In genomic region chr1:183273984-183274383, GRCh38 we compare ENCODE assay signal across 7 cellular contexts.
DNase-seq lines count a peak whose midpoint lies in the region; ATAC-seq, FAIRE-seq and TF ChIP-seq lines count a peak whose summit lies in the region.
"Not testable (repeated sequence)": the region's sequence is repeated elsewhere in the genome, so short reads cannot be mapped to it uniquely, and the experiment has no call there.

No MANE protein-coding gene starts in this region.

- not testable (repeated sequence) for H2AK5ac ChIP-seq in trophoblast cell (ENCODE audit: low read length)

- H3K27me3 Mint-ChIP-seq in HFFc6 (ENCODE audit: insufficient read depth): not testable (repeated sequence)
- peaks cover 19% of the 10 kb centered on the region for H3K27me3 Mint-ChIP-seq in endodermal cell (ENCODE audit: insufficient read depth)

- H3K23ac ChIP-seq in trophoblast cell (ENCODE audit: low read length): not testable (repeated sequence)

- TF ChIP-seq RAD21 in GM12878 (IDR thresholded peaks at IDR 0.05; ENCODE audit: insufficient read depth, low read depth, low read length): not testable (repeated sequence)

- not testable (repeated sequence) for H3K4me1 ChIP-seq in GM12878 (ENCODE audit: control insufficient read depth, insufficient read depth, low read length); stomach
- H3K4me1 ChIP-seq in endodermal cell (ENCODE audit: control insufficient read depth, insufficient read depth, low read length): peaks cover 16% of the 10 kb centered on the region
- H3K4me1 ChIP-seq in right atrium auricular region: peaks cover 0 to 33% of the 10 kb centered on the region in 2 donors
- H3K4me1 ChIP-seq in trophoblast cell (ENCODE audit: control insufficient read depth in 1 of 2, insufficient read depth in 2 of 2, low read length in 2 of 2): peaks cover 31 to 48% of the 10 kb centered on the region in 2 experiments

- BruUV-seq in GM12878 (replicated peaks; lab: Mats Ljungman, UMichigan): not testable (repeated sequence)

- H2AFZ ChIP-seq in GM12878 (ENCODE audit: control insufficient read depth, low read depth, low read length); trophoblast cell (ENCODE audit: insufficient read depth, low read length, poor library complexity): not testable (repeated sequence)

- H2BK12ac ChIP-seq in trophoblast cell (ENCODE audit: low read length): not testable (repeated sequence)

- ATAC-seq in GM12878: not testable (repeated sequence)

- H4K20me1 ChIP-seq in GM12878 (ENCODE audit: control insufficient read depth, insufficient read depth): not testable (repeated sequence)

- not testable (repeated sequence) for H3K9me3 ChIP-seq in GM12878 (replicated peaks; ENCODE audit: control insufficient read depth, insufficient read depth, low read length); endodermal cell (ENCODE audit: control insufficient read depth, low read length); right atrium auricular region; trophoblast cell (ENCODE audit: insufficient read depth, low read depth, low read length); stomach

- H3K27ac ChIP-seq in RWPE1 (peak overlapping the region; percentile 32; the same call in 1 of the 2 replicates), trophoblast cell (ENCODE audit: low read depth, low read length) (peak overlapping the region; percentile 61)
- not testable (repeated sequence) for H3K27ac ChIP-seq in GM12878 (ENCODE audit: control insufficient read depth, insufficient read depth); endodermal cell (ENCODE audit: low read depth, low read length); right atrium auricular region; stomach

- WGBS in GM12878 (ENCODE audit: insufficient coverage, insufficient replicate concordance, low lambda C conversion rate, missing lambda C conversion rate): 46% methylated on average over 4 of the region's 4 CpGs
- WGBS in endodermal cell (ENCODE audit: insufficient coverage in 1 of 2, insufficient read length in 1 of 2), 2 experiments: 94 to 100% methylated on average over 1 to 4 of the region's 4 CpGs
- no CpG with 5 or more reads among the region's 4 CpGs for WGBS in trophoblast cell (ENCODE audit: extremely low coverage, insufficient coverage, insufficient read length)
- 89 to 94% (median 94%) methylated on average over 4 of the region's 4 CpGs for WGBS in stomach, 5 donors

- H3K4me2 ChIP-seq in GM12878 (ENCODE audit: control insufficient read depth, insufficient read depth); trophoblast cell (ENCODE audit: low read length): not testable (repeated sequence)

- not testable (repeated sequence) for H3K27me3 ChIP-seq in GM12878 (replicated peaks in 1 of 2; ENCODE audit: control insufficient read depth in 2 of 2, insufficient read depth in 2 of 2, low read length in 1 of 2); right atrium auricular region; trophoblast cell (ENCODE audit: insufficient read depth, low read length); stomach
- peaks cover 29% of the 10 kb centered on the region for H3K27me3 ChIP-seq in endodermal cell (ENCODE audit: control insufficient read depth, insufficient read depth, low read length, poor library complexity, severe bottlenecking)

- RAD21 ChIA-PET in GM12878 (lab: Charles Lee; ENCODE audit: unreplicated experiment): interaction anchor here (0.7 to 1.5 kb wide), 2 partner anchors 10 to 295 kb away, joined by 3 read pairs; no protein-coding TSS in a partner anchor

- in situ Hi-C loops in GM12878 (cut with MboI): not testable (repeated sequence)

- not testable (repeated sequence) for H3K9me3 Mint-ChIP-seq in HFFc6, endodermal cell

- peaks cover 45% of the 10 kb centered on the region for H3K79me1 ChIP-seq in trophoblast cell (ENCODE audit: low read length)

- H4K12ac ChIP-seq in trophoblast cell (ENCODE audit: low read depth, low read length): not testable (repeated sequence)

- H3K18ac ChIP-seq in trophoblast cell (ENCODE audit: low read length): not testable (repeated sequence)

- not testable (repeated sequence) for H3K4me3 Mint-ChIP-seq in HFFc6, endodermal cell

- not testable (repeated sequence) for H3K4me3 ChIP-seq in GM12878; endodermal cell (ENCODE audit: low read length); right atrium auricular region; trophoblast cell (ENCODE audit: low read depth, low read length); stomach

- not testable (repeated sequence) for H3K36me3 ChIP-seq in GM12878 (ENCODE audit: control insufficient read depth in 2 of 2, insufficient read depth in 2 of 2, low read length in 1 of 2); endodermal cell (ENCODE audit: control insufficient read depth, insufficient read depth, low read length); right atrium auricular region; trophoblast cell (ENCODE audit: control insufficient read depth in 1 of 2, insufficient read depth in 2 of 2, low read length in 2 of 2); stomach

- H4K8ac ChIP-seq in trophoblast cell (ENCODE audit: low read depth, low read length): not testable (repeated sequence)

- TF ChIP-seq CTCF in HFFc6 (IDR thresholded peaks at IDR 0.05); RWPE1 (conservative IDR thresholded peaks at IDR 0.05; ENCODE audit: low read depth); GM12878 (IDR thresholded peaks at IDR 0.05 in 2 of 3, conservative IDR thresholded peaks at IDR 0.05 in 1 of 3; ENCODE audit: control insufficient read depth in 2 of 3, extremely low read depth in 1 of 3, insufficient read depth in 1 of 3, low read depth in 3 of 3, low read length in 3 of 3); endodermal cell (conservative IDR thresholded peaks at IDR 0.05); right atrium auricular region (IDR thresholded peaks at IDR 0.05); stomach (IDR thresholded peaks at IDR 0.05): not testable (repeated sequence)

- CTCF ChIA-PET in RWPE1 (lab: Yijun Ruan, JAX): interaction anchor here (0.9 kb wide), 1 partner anchor 39 kb away, joined by 3 read pairs; no protein-coding TSS in a partner anchor
- CTCF ChIA-PET in GM12878 (lab: Yijun Ruan, JAX): interaction anchor here (1.1 kb wide), 1 partner anchor 9 kb away, joined by 3 read pairs; no protein-coding TSS in a partner anchor

- SMC1A ChIA-PET in GM12878 (lab: Charles Lee; ENCODE audit: uncharacterized antibody, unreplicated experiment): interaction anchor here (1.5 kb wide), 1 partner anchor 44 kb away, joined by 3 read pairs; no protein-coding TSS in a partner anchor

- H2BK5ac ChIP-seq in trophoblast cell (ENCODE audit: low read depth, low read length, poor library complexity): not testable (repeated sequence)

- H2BK120ac ChIP-seq in trophoblast cell (ENCODE audit: insufficient read depth, low read length, poor library complexity): not testable (repeated sequence)

- peak overlapping the region; percentile 15 for H4K91ac ChIP-seq in trophoblast cell (ENCODE audit: low read depth, low read length)

- POLR2A ChIA-PET in RWPE1 (lab: Yijun Ruan, JAX; ENCODE audit: low non-redundant PET): not testable (repeated sequence)
- POLR2A ChIA-PET in GM12878 (lab: Charles Lee): interaction anchor here (0.9 kb wide), 1 partner anchor 13 kb away, joined by 3 read pairs; no protein-coding TSS in a partner anchor

- intact Hi-C loops in GM12878 (cut with micrococcal nuclease; ENCODE audit: unreplicated experiment): loop anchor here (2.0 to 10.0 kb wide), 2 partner anchors 59 to 311 kb away; no protein-coding TSS in a partner anchor
- intact Hi-C loops in stomach (cut with DNase I; ENCODE audit: low total_unique reads): not testable (repeated sequence)

- not testable (repeated sequence) for TF ChIP-seq EP300 in GM12878 (IDR thresholded peaks at IDR 0.05; ENCODE audit: borderline replicate concordance in 1 of 2, control insufficient read depth in 1 of 2, low read depth in 2 of 2, low read length in 2 of 2); stomach (IDR thresholded peaks at IDR 0.05)

- H3K27ac Mint-ChIP-seq in HFFc6: peak overlapping the region; percentile 99
- H3K27ac Mint-ChIP-seq in endodermal cell: not testable (repeated sequence)

- not testable (repeated sequence) for H3K9ac ChIP-seq in GM12878 (ENCODE audit: control insufficient read depth, insufficient read depth, low read length); endodermal cell (ENCODE audit: extremely low read depth, low read length, poor library complexity, severe bottlenecking); trophoblast cell (ENCODE audit: low read length)

- not testable (repeated sequence) for H3K36me3 Mint-ChIP-seq in HFFc6 (ENCODE audit: low read depth); endodermal cell (ENCODE audit: low read depth)

- H3K14ac ChIP-seq in trophoblast cell (ENCODE audit: low read length): not testable (repeated sequence)

- not testable (repeated sequence) for H3K4ac ChIP-seq in trophoblast cell (ENCODE audit: low read depth, low read length)

- H3K4me1 Mint-ChIP-seq in HFFc6 (ENCODE audit: low read depth) (peaks cover 95% of the 10 kb centered on the region), endodermal cell (peaks cover 27% of the 10 kb centered on the region)

- not testable (repeated sequence) for DNase-seq in HFFc6; RWPE1 (ENCODE audit: low spot score); GM12878 (ENCODE audit: low read depth, low spot score); trophoblast cell
- DNase-seq in endodermal cell: peak; percentile 26
- DNase-seq in right atrium auricular region (ENCODE audit: low spot score): peak; percentile 32
- DNase-seq in stomach: peak; percentile 5

- FAIRE-seq in GM12878 (lab: Jason Lieb, UNC): not testable (repeated sequence)

- not testable (repeated sequence) for TF ChIP-seq POLR2A in GM12878 (IDR thresholded peaks at IDR 0.05; ENCODE audit: low read depth, low read length); stomach (IDR thresholded peaks at IDR 0.05)

- H3K79me2 ChIP-seq in GM12878 (ENCODE audit: control insufficient read depth, insufficient read depth, low read length); trophoblast cell (ENCODE audit: control insufficient read depth, insufficient read depth, low read length, poor library complexity): not testable (repeated sequence)

TF ChIP-seq in GM12878, 131 proteins besides CTCF, POLR2A, EP300 and RAD21:
- TF ChIP-seq IKZF1 (conservative IDR thresholded peaks at IDR 0.05): peak; percentile 41; the same call in 1 of the 2 replicates
